8 cellular contexts compared by ENCODE assay signal in genomic region chr2:68925298-68925885, GRCh38. TPM values are rescaled to one million over a fixed set of nuclear protein-coding genes. Genes with fewer than 3 reads are reported as not detected.
DNase-seq lines count a peak whose midpoint lies in the region; ATAC-seq and TF ChIP-seq lines count a peak whose summit lies in the region.

No MANE protein-coding gene starts in this region.

- intact Hi-C loops in spleen (cut with DNase I; ENCODE audit: low total_unique reads) = loop anchor here (5.0 kb wide), 1 partner anchor 218 kb away; no protein-coding TSS in a partner anchor

- peak; percentile 42 for ATAC-seq in activated naive CD8-positive, alpha-beta T cell treated with anti-CD3 and anti-CD28 coated beads, Interleukin-2, amount 10 ng/mL, durations not matched to agents 7 days and 5 days (ENCODE audit: low read depth)
- no peak for ATAC-seq in GM18909 (IDR thresholded peaks at IDR 0.05; ENCODE audit: poor library complexity, unreplicated experiment)

- H3K4me3 Mint-ChIP-seq in activated naive CD8-positive, alpha-beta T cell treated with anti-CD3 and anti-CD28 coated beads, Interleukin-2, amount 10 ng/mL, durations not matched to agents 7 days and 5 days = no peak overlapping the region
- H3K4me3 Mint-ChIP-seq in activated naive CD8-positive, alpha-beta T cell treated with anti-CD3 and anti-CD28 coated beads for 36 hours = no peak overlapping the region

- no peaks in the 10 kb centered on the region for H3K9me3 ChIP-seq in spleen

- no peak for TF ChIP-seq POLR2A in spleen (IDR thresholded peaks at IDR 0.05)

- no peak for DNase-seq in activated naive CD8-positive, alpha-beta T cell treated with anti-CD3 and anti-CD28 coated beads, Interleukin-2, amount 10 ng/mL, durations not matched to agents 7 days and 5 days
- no peak for DNase-seq in activated naive CD8-positive, alpha-beta T cell treated with anti-CD3 and anti-CD28 coated beads for 36 hours
- DNase-seq in KBM-7 (peak; percentile 67), SHP77 treated with DMSO at 0.1 percent for 48 hours (lab: John Stamatoyannopoulos, UW) (peak; percentile 24), amniotic epithelial cell (ENCODE audit: low read depth) (peak; percentile 46), hepatic stellate cell (ENCODE audit: low spot score) (peak; percentile 34), spleen (no peak)

- peaks cover 0 to 5% (median 2%) of the 10 kb centered on the region in 6 donors for H3K4me1 ChIP-seq in spleen

- no peaks in the 10 kb centered on the region for H3K9me3 Mint-ChIP-seq in activated naive CD8-positive, alpha-beta T cell treated with anti-CD3 and anti-CD28 coated beads, Interleukin-2, amount 10 ng/mL, durations not matched to agents 7 days and 5 days
- no peaks in the 10 kb centered on the region for H3K9me3 Mint-ChIP-seq in activated naive CD8-positive, alpha-beta T cell treated with anti-CD3 and anti-CD28 coated beads for 36 hours

- no peaks in the 10 kb centered on the region for H3K36me3 Mint-ChIP-seq in activated naive CD8-positive, alpha-beta T cell treated with anti-CD3 and anti-CD28 coated beads, Interleukin-2, amount 10 ng/mL, durations not matched to agents 7 days and 5 days
- no peaks in the 10 kb centered on the region for H3K36me3 Mint-ChIP-seq in activated naive CD8-positive, alpha-beta T cell treated with anti-CD3 and anti-CD28 coated beads for 36 hours

- peak; percentile 65 to 91 (median 84) for TF ChIP-seq CTCF in spleen (IDR thresholded peaks at IDR 0.05 in 8 of 11, conservative IDR thresholded peaks at IDR 0.05 in 3 of 11)

- H3K27me3 ChIP-seq in spleen (replicated peaks in 1 of 7) = no peaks in the 10 kb centered on the region

- H3K36me3 ChIP-seq in spleen = no peaks in the 10 kb centered on the region

- in situ Hi-C loops in KBM-7 (cut with MboI; ENCODE audit: low pct_unique_long_range_greater_than_20kb, low sequenced_read_pairs) = loop anchor here (10.0 kb wide), 1 partner anchor 461 kb away; the partner anchor contains the start of genes APLF and FBXO48

- H3K4me1 Mint-ChIP-seq in activated naive CD8-positive, alpha-beta T cell treated with anti-CD3 and anti-CD28 coated beads, Interleukin-2, amount 10 ng/mL, durations not matched to agents 7 days and 5 days = peaks cover 7% of the 10 kb centered on the region
- no peaks in the 10 kb centered on the region for H3K4me1 Mint-ChIP-seq in activated naive CD8-positive, alpha-beta T cell treated with anti-CD3 and anti-CD28 coated beads for 36 hours

- POLR2A ChIA-PET in activated naive CD8-positive, alpha-beta T cell treated with anti-CD3 and anti-CD28 coated beads, Interleukin-2, amount 10 ng/mL, durations not matched to agents 7 days and 5 days (lab: Charles Lee) = interaction anchor here (1.0 to 2.0 kb wide), 3 partner anchors 87 to 458 kb away, joined by 4 to 6 read pairs (median 6); partner anchors contain the start of genes APLF and FBXO48

- peaks cover 12% of the 10 kb centered on the region for H3K27me3 Mint-ChIP-seq in activated naive CD8-positive, alpha-beta T cell treated with anti-CD3 and anti-CD28 coated beads, Interleukin-2, amount 10 ng/mL, durations not matched to agents 7 days and 5 days
- H3K27me3 Mint-ChIP-seq in activated naive CD8-positive, alpha-beta T cell treated with anti-CD3 and anti-CD28 coated beads for 36 hours = peaks cover 4% of the 10 kb centered on the region

- H3K27ac Mint-ChIP-seq in activated naive CD8-positive, alpha-beta T cell treated with anti-CD3 and anti-CD28 coated beads, Interleukin-2, amount 10 ng/mL, durations not matched to agents 7 days and 5 days = no peak overlapping the region
- H3K27ac Mint-ChIP-seq in activated naive CD8-positive, alpha-beta T cell treated with anti-CD3 and anti-CD28 coated beads for 36 hours = no peak overlapping the region

- 34 to 39% (median 38%) methylated on average over 8 of the region's 8 CpGs for WGBS in spleen, 5 donors

- no peak overlapping the region for H3K4me3 ChIP-seq in spleen

- H3K27ac ChIP-seq in spleen = no peak overlapping the region

RNA-seq across cellular contexts. Expression of gene GKN2, which starts 27.3 kb away (rescaled TPM):
- total RNA-seq in activated naive CD8-positive, alpha-beta T cell treated with anti-CD3 and anti-CD28 coated beads, Interleukin-2, amount 10 ng/mL, durations not matched to agents 7 days and 5 days = not detected
- total RNA-seq in activated naive CD8-positive, alpha-beta T cell treated with anti-CD3 and anti-CD28 coated beads for 36 hours = not detected
- total RNA-seq in spleen = not detected
- under 1 TPM in 2 of 3 donors, not detected in 1; 0.12 to 0.26 TPM for polyA plus RNA-seq in spleen

RNA-seq across cellular contexts. Expression of gene GKN1, which starts 49.0 kb away (rescaled TPM):
- not detected for total RNA-seq in activated naive CD8-positive, alpha-beta T cell treated with anti-CD3 and anti-CD28 coated beads, Interleukin-2, amount 10 ng/mL, durations not matched to agents 7 days and 5 days
- not detected for total RNA-seq in activated naive CD8-positive, alpha-beta T cell treated with anti-CD3 and anti-CD28 coated beads for 36 hours
- total RNA-seq in spleen = not detected
- polyA plus RNA-seq in spleen = under 1 TPM in 1 of 3 donors, not detected in 2; 0.28 TPM

RNA-seq across cellular contexts. Expression of gene BMP10, which starts 54.2 kb away (rescaled TPM):
- not detected for total RNA-seq in activated naive CD8-positive, alpha-beta T cell treated with anti-CD3 and anti-CD28 coated beads, Interleukin-2, amount 10 ng/mL, durations not matched to agents 7 days and 5 days
- not detected for total RNA-seq in activated naive CD8-positive, alpha-beta T cell treated with anti-CD3 and anti-CD28 coated beads for 36 hours
- total RNA-seq in spleen = not detected
- not detected for polyA plus RNA-seq in spleen

Comparison
In these comparisons a context has a peak if more than half of its experiments do, and no peak if none do; other contexts are left out.
1. DNase-seq: peak in KBM-7 (single experiment), SHP77 treated with DMSO at 0.1 percent for 48 hours (single experiment), amniotic epithelial cell (single experiment) and hepatic stellate cell (single experiment); none in activated naive CD8-positive, alpha-beta T cell treated with anti-CD3 and anti-CD28 coated beads, Interleukin-2, amount 10 ng/mL, durations not matched to agents 7 days and 5 days (single experiment), activated naive CD8-positive, alpha-beta T cell treated with anti-CD3 and anti-CD28 coated beads for 36 hours (single experiment) and spleen (single experiment).